13 cellular contexts compared by ENCODE assay signal in the genomic region with DNA sequence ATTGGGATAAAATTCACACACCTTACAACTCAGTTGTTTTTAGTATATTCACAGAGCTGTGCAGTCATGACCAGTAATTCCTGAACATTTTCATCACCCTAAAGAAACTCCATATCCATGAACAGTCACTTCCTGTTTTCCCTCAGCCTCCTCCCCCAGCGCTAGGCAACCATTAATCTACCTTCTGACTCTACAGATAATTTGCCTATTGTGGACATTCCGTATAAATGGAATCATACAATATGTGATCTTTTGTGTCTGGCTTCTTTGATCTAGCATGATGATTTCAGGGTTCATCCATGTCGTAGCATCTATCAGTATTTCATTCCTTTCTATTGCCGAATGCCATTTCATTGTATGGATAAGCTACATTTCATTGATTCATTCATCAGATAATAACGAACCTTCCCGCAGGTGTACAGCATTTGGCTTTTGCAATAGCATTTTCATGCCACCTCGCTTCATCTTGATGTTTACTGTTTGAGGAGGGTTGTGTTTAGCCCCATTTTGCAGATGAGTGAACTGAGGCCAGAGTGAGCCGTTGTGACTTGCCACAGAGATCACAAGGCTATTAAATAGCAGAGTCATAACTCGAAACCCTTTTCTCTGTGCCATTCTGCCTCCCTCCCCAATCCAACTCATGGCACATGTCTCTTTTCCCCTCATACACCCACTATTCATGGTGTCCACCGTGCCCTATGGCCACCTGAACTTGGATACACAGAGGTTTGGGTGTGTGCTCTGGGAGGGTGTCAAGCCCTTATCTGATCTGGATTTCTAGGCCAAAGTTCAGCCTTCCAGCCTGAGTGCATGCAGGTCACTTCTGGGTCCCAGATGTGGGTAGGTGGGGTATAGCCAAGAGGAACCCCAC. TPM values are rescaled to one million over a fixed set of nuclear protein-coding genes. Genes with fewer than 3 reads are reported as not detected.
DNase-seq lines count a peak whose midpoint lies in the region; ATAC-seq and TF ChIP-seq lines count a peak whose summit lies in the region.
"Had no signal": no experiment of that assay in that cellular context is flagged by ENCODE, and none has a peak within 500 bp of the region (broad histone marks: within the 10 kb centered on the region; RNA-seq: fewer than 3 reads in every experiment).

No MANE protein-coding gene starts in this region.

- H3K27ac Mint-ChIP-seq in naive thymus-derived CD8-positive, alpha-beta T cell, result peak overlapping the region in 4 of 10 donors; percentile 1 to 74 (median 46)
- H3K27ac Mint-ChIP-seq in naive thymus-derived CD4-positive, alpha-beta T cell, result peak overlapping the region in 4 of 9 donors; percentile 6 to 33 (median 17)
- peak overlapping the region in 1 of 2 donors; percentile 84 for H3K27ac Mint-ChIP-seq in effector memory CD8-positive, alpha-beta T cell

- TF ChIP-seq CTCF in HL-60 (IDR thresholded peaks at IDR 0.05; ENCODE audit: insufficient read depth, low read length) (no peak), brain microvascular endothelial cell (IDR thresholded peaks at IDR 0.05; ENCODE audit: low read depth, low read length, missing control alignments) (no peak), lower lobe of right lung (IDR thresholded peaks at IDR 0.05) (no peak)

- POLR2A ChIA-PET in naive thymus-derived CD8-positive, alpha-beta T cell (lab: Charles Lee), result interaction anchor here (0.8 to 1.3 kb wide), 6 partner anchors 10 to 56 kb away, joined by 3 to 10 read pairs (median 4); a partner anchor contains a TSS
- POLR2A ChIA-PET in naive thymus-derived CD4-positive, alpha-beta T cell (lab: Charles Lee), result interaction anchor here (0.7 to 1.1 kb wide), 3 partner anchors 16 to 85 kb away, joined by 3 to 4 read pairs (median 3); no protein-coding TSS in a partner anchor

- no peaks in the 10 kb centered on the region for H3K27me3 Mint-ChIP-seq in naive thymus-derived CD8-positive, alpha-beta T cell
- H3K27me3 Mint-ChIP-seq in naive thymus-derived CD4-positive, alpha-beta T cell, result no peaks in the 10 kb centered on the region
- H3K27me3 Mint-ChIP-seq in effector memory CD8-positive, alpha-beta T cell, result no peaks in the 10 kb centered on the region

- no peaks in the 10 kb centered on the region for H3K9me3 ChIP-seq in lower lobe of right lung
- H3K9me3 ChIP-seq in naive thymus-derived CD4-positive, alpha-beta T cell (ENCODE audit: control insufficient read depth in 2 of 3, low read length in 3 of 3), result no peaks in the 10 kb centered on the region

- H3K9me3 Mint-ChIP-seq in naive thymus-derived CD8-positive, alpha-beta T cell, result no peaks in the 10 kb centered on the region
- no peaks in the 10 kb centered on the region for H3K9me3 Mint-ChIP-seq in naive thymus-derived CD4-positive, alpha-beta T cell
- H3K9me3 Mint-ChIP-seq in effector memory CD8-positive, alpha-beta T cell, result no peaks in the 10 kb centered on the region

- no peak overlapping the region for H3K4me3 ChIP-seq in HL-60 (replicated peaks; ENCODE audit: insufficient read depth, low read length)
- H3K4me3 ChIP-seq in brain microvascular endothelial cell (ENCODE audit: low read depth, low read length), result no peak overlapping the region
- H3K4me3 ChIP-seq in lower lobe of right lung, result no peak overlapping the region
- H3K4me3 ChIP-seq in naive thymus-derived CD4-positive, alpha-beta T cell (ENCODE audit: low read length), result no peak overlapping the region
- H3K4me3 ChIP-seq: cardiac muscle cell had no signal

- no peaks in the 10 kb centered on the region for H3K36me3 Mint-ChIP-seq in naive thymus-derived CD8-positive, alpha-beta T cell
- peaks cover 0 to 4% (median 0%) of the 10 kb centered on the region in 5 donors for H3K36me3 Mint-ChIP-seq in naive thymus-derived CD4-positive, alpha-beta T cell
- H3K36me3 Mint-ChIP-seq in effector memory CD8-positive, alpha-beta T cell (ENCODE audit: insufficient read depth), result peaks cover 3% of the 10 kb centered on the region

- H3K4me1 ChIP-seq in lower lobe of right lung, result peaks cover 47% of the 10 kb centered on the region
- H3K4me1 ChIP-seq in naive thymus-derived CD4-positive, alpha-beta T cell (ENCODE audit: control insufficient read depth in 2 of 2, insufficient read depth in 2 of 2, low read length in 2 of 2), result peaks cover 5 to 14% of the 10 kb centered on the region in 2 donors

- intact Hi-C loops in lower lobe of right lung (cut with DNase I), result no loop called here
- intact Hi-C loops in naive thymus-derived CD4-positive, alpha-beta T cell (cut with micrococcal nuclease), result loop anchor here in 1 of 2 donors (1.0 kb wide), 1 partner anchor 11 kb away; no protein-coding TSS in a partner anchor

- no peaks in the 10 kb centered on the region for H3K27me3 ChIP-seq in HL-60 (ENCODE audit: insufficient read depth, poor library complexity, severe bottlenecking)
- H3K27me3 ChIP-seq in brain microvascular endothelial cell (replicated peaks), result no peaks in the 10 kb centered on the region
- H3K27me3 ChIP-seq in lower lobe of right lung (ENCODE audit: low read depth), result no peaks in the 10 kb centered on the region
- H3K27me3 ChIP-seq in naive thymus-derived CD4-positive, alpha-beta T cell (ENCODE audit: control insufficient read depth in 2 of 2, insufficient read depth in 2 of 2, low read length in 2 of 2), result no peaks in the 10 kb centered on the region
- H3K27me3 ChIP-seq: cardiac muscle cell had no signal

- H3K27ac ChIP-seq in HL-60 (replicated peaks) (peak overlapping the region; percentile 10; the same call in 1 of the 2 replicates), brain microvascular endothelial cell (peak overlapping the region; percentile 86), lower lobe of right lung (peak overlapping the region; percentile 13)
- H3K27ac ChIP-seq in naive thymus-derived CD4-positive, alpha-beta T cell (ENCODE audit: low read depth, low read length), result no peak overlapping the region
- H3K27ac ChIP-seq: cardiac muscle cell had no signal

- H3K36me3 ChIP-seq in brain microvascular endothelial cell (replicated peaks), result no peaks in the 10 kb centered on the region
- no peaks in the 10 kb centered on the region for H3K36me3 ChIP-seq in lower lobe of right lung
- H3K36me3 ChIP-seq in naive thymus-derived CD4-positive, alpha-beta T cell (ENCODE audit: control insufficient read depth in 2 of 3, insufficient read depth in 3 of 3, low read length in 3 of 3), result no peaks in the 10 kb centered on the region
- H3K36me3 ChIP-seq: cardiac muscle cell had no signal

- peak overlapping the region in 1 of 10 donors; percentile 39 for H3K4me3 Mint-ChIP-seq in naive thymus-derived CD8-positive, alpha-beta T cell
- H3K4me3 Mint-ChIP-seq in naive thymus-derived CD4-positive, alpha-beta T cell, result peak overlapping the region in 1 of 10 donors; percentile 31
- H3K4me3 Mint-ChIP-seq in effector memory CD8-positive, alpha-beta T cell, result peak overlapping the region in 1 of 2 donors; percentile 60

- in situ Hi-C loops in brain microvascular endothelial cell (cut with HindIII; ENCODE audit: low pct_ligation_motif_present, low sequenced_read_pairs), result no loop called here

- ATAC-seq in lower lobe of right lung, result no peak
- ATAC-seq in naive thymus-derived CD8-positive, alpha-beta T cell, result no peak
- ATAC-seq in naive thymus-derived CD4-positive, alpha-beta T cell, result no peak
- no peak for ATAC-seq in effector memory CD8-positive, alpha-beta T cell (replicated peaks)

- CTCF ChIA-PET in naive thymus-derived CD4-positive, alpha-beta T cell (lab: Charles Lee), result interaction anchor here (0.8 to 1.5 kb wide), 2 partner anchors 42 to 97 kb away, joined by 3 read pairs; no protein-coding TSS in a partner anchor

- peak; percentile 75 for DNase-seq in AG08395 (ENCODE audit: low spot score)
- no peak for DNase-seq in HL-60 (ENCODE audit: low read depth in 1 of 2, low spot score in 1 of 2)
- peak; percentile 84 for DNase-seq in brain microvascular endothelial cell
- no peak for DNase-seq in lower lobe of right lung
- no peak for DNase-seq in naive thymus-derived CD8-positive, alpha-beta T cell
- no peak for DNase-seq in naive thymus-derived CD4-positive, alpha-beta T cell
- no peak for DNase-seq in effector memory CD8-positive, alpha-beta T cell
- no peak for DNase-seq in activated CD4-positive, CD25-positive, alpha-beta regulatory T cell treated with anti-CD3 and anti-CD28 coated beads, Interleukin-2, amount 50 U/mL, for 72 hours
- DNase-seq: activated CD4-positive, alpha-beta T cell treated with anti-CD3 and anti-CD28 coated beads, Interleukin-2, amount 50 U/mL, for 1 hour; hypothalamus; NCI-H187 treated with DMSO at 0.1 percent for 48 hours; Right ventricle myocardium superior had no signal

- H3K4me1 Mint-ChIP-seq in naive thymus-derived CD8-positive, alpha-beta T cell, result peaks cover 21 to 50% (median 39%) of the 10 kb centered on the region in 4 donors
- H3K4me1 Mint-ChIP-seq in naive thymus-derived CD4-positive, alpha-beta T cell, result peaks cover 21 to 33% (median 28%) of the 10 kb centered on the region in 7 donors
- H3K4me1 Mint-ChIP-seq in effector memory CD8-positive, alpha-beta T cell (ENCODE audit: low read depth in 2 of 2), result peaks cover 13 to 14% of the 10 kb centered on the region in 2 donors

RNA-seq across cellular contexts. Expression of a gene that starts 11.1 kb away (rescaled TPM):
- total RNA-seq in lower lobe of right lung, result 659 TPM
- total RNA-seq in naive thymus-derived CD8-positive, alpha-beta T cell, result 100 to 1,000 TPM; 711 to 718 TPM
- 100 to 1,000 TPM in 2 of 3 donors, 10 to 100 TPM in 1; 51.2 to 389 (median 105) TPM for polyA plus RNA-seq in naive thymus-derived CD8-positive, alpha-beta T cell
- 100 to 1,000 TPM; 650 to 900 (median 803) TPM for total RNA-seq in naive thymus-derived CD4-positive, alpha-beta T cell
- polyA plus RNA-seq in naive thymus-derived CD4-positive, alpha-beta T cell, result 100 to 1,000 TPM in 1 of 2 donors, 10 to 100 TPM in 1; 95.5 to 501 TPM

Comparison
In these comparisons a context has a peak if more than half of its experiments do, and no peak if none do; other contexts are left out.
1. DNase-seq: peak in AG08395 (single experiment) and brain microvascular endothelial cell (single experiment); none in HL-60 (0 of 2), lower lobe of right lung (single experiment), naive thymus-derived CD8-positive, alpha-beta T cell (0 of 10), naive thymus-derived CD4-positive, alpha-beta T cell (0 of 9), effector memory CD8-positive, alpha-beta T cell (0 of 3) and activated CD4-positive, CD25-positive, alpha-beta regulatory T cell treated with anti-CD3 and anti-CD28 coated beads, Interleukin-2, amount 50 U/mL, for 72 hours (single experiment).